Comparison of ENCODE assay signal across 16 cellular contexts in the genomic region with DNA sequence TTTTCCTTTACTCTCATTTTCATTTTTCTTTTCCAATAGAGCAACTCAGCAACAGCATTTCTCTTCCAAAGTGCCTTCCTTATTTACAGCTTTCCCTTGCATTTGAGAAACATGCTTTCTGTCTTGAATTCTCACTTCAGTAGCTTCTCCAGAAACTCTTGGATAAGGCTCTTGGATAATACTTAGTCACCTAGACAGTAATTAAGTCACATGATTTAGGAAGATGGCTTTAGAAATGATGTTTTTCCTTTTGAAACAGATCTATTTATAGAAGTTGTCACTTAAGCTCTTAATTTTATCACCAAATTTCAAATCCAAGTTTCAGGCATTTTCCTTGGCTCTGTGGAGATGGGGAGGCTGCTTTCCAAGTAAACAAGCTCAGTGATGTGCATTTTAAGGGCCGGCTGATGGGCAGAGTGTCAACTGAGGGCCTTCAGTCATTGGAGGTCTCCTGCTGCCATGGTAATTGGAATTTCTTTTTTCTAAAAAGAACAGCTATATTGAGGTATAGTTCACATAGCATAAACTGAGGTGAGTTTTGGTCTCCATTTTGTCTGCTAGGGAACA.
"Had no signal": no experiment of that assay in that cellular context is flagged by ENCODE, and none has a peak within 500 bp of the region (broad histone marks: within the 10 kb centered on the region; RNA-seq: fewer than 3 reads in every experiment).

No MANE protein-coding gene starts in this region.

- H3K4me3 Mint-ChIP-seq: natural killer cell treated with Interleukin-12 subunit alpha and Interleukin-12 subunit beta and Interleukin-15 and Interleukin-18, amount 100 ng/mL, for 72 hours; stimulated activated naive B cell treated with anti-CD40 and anti-IgM and Interleukin-4, amounts not matched to agents 10 μg/mL and 1 μg/mL and 100 μg/mL, for 72 hours; T-helper 2 cell treated with Interferon-gamma antibody and Interleukin-4, amounts not matched to agents 5 μg/mL and 100 μg/mL, for 36 hours had no signal

- H3K9me3 ChIP-seq: gastrocnemius medialis, sigmoid colon, suprapubic skin, upper lobe of left lung had no signal

- DNase-seq: activated effector memory CD4-positive, alpha-beta T cell treated with Interleukin-2 at 50 U/mL for 16 hours; activated T-cell treated with anti-CD3 and anti-CD28 coated beads, Interleukin-2, amount 50 U/mL, for 1 hour; gastrocnemius medialis; left cardiac atrium; mammary epithelial cell; sigmoid colon; stimulated activated CD4-positive, alpha-beta T cell treated with anti-CD3 and anti-CD28 coated beads, Interleukin-2, amount 100 ng/mL, for 24 hours; stimulated activated naive B cell treated with anti-CD40 and anti-IgM and Interleukin-4, amounts not matched to agents 10 μg/mL and 1 μg/mL and 100 μg/mL, for 72 hours; SW 1271; upper lobe of left lung had no signal

- H3K27me3 ChIP-seq: gastrocnemius medialis, hepatocyte, sigmoid colon, suprapubic skin, upper lobe of left lung had no signal

- H3K4me1 ChIP-seq: upper lobe of left lung had no signal

- H3K27me3 Mint-ChIP-seq: natural killer cell treated with Interleukin-12 subunit alpha and Interleukin-12 subunit beta and Interleukin-15 and Interleukin-18, amount 100 ng/mL, for 72 hours; stimulated activated naive B cell treated with anti-CD40 and anti-IgM and Interleukin-4, amounts not matched to agents 10 μg/mL and 1 μg/mL and 100 μg/mL, for 72 hours had no signal

- H3K27ac Mint-ChIP-seq: activated naive CD4-positive, alpha-beta T cell treated with anti-CD3 and anti-CD28 coated beads, Interleukin-2, amount 50 U/mL, for 72 hours; natural killer cell treated with Interleukin-12 subunit alpha and Interleukin-12 subunit beta and Interleukin-15 and Interleukin-18, amount 100 ng/mL, for 72 hours; stimulated activated naive B cell treated with anti-CD40 and anti-IgM and Interleukin-4, amounts not matched to agents 10 μg/mL and 1 μg/mL and 100 μg/mL, for 72 hours; T-helper 2 cell treated with Interferon-gamma antibody and Interleukin-4, amounts not matched to agents 5 μg/mL and 100 μg/mL, for 36 hours had no signal

- ATAC-seq: activated CD4-positive, CD25-positive, alpha-beta regulatory T cell treated with anti-CD3 and anti-CD28 coated beads, Interleukin-2, amount 50 U/mL, for 24 hours; activated naive CD4-positive, alpha-beta T cell treated with anti-CD3 and anti-CD28 coated beads, Interleukin-2, amount 50 U/mL, for 72 hours; gastrocnemius medialis; left cardiac atrium; natural killer cell treated with Interleukin-12 subunit alpha and Interleukin-12 subunit beta and Interleukin-15 and Interleukin-18, amount 100 ng/mL, for 72 hours; stimulated activated naive B cell treated with anti-CD40 and anti-IgM and Interleukin-4, amounts not matched to agents 10 μg/mL and 1 μg/mL and 100 μg/mL, for 72 hours had no signal

- H3K9me3 Mint-ChIP-seq: activated naive CD4-positive, alpha-beta T cell treated with anti-CD3 and anti-CD28 coated beads, Interleukin-2, amount 50 U/mL, for 72 hours; natural killer cell treated with Interleukin-12 subunit alpha and Interleukin-12 subunit beta and Interleukin-15 and Interleukin-18, amount 100 ng/mL, for 72 hours; stimulated activated naive B cell treated with anti-CD40 and anti-IgM and Interleukin-4, amounts not matched to agents 10 μg/mL and 1 μg/mL and 100 μg/mL, for 72 hours; T-helper 2 cell treated with Interferon-gamma antibody and Interleukin-4, amounts not matched to agents 5 μg/mL and 100 μg/mL, for 36 hours had no signal

- H3K4me3 ChIP-seq: gastrocnemius medialis, hepatocyte, sigmoid colon, suprapubic skin, upper lobe of left lung had no signal

- H3K27ac ChIP-seq: gastrocnemius medialis, hepatocyte, sigmoid colon, suprapubic skin, upper lobe of left lung had no signal

- H3K36me3 Mint-ChIP-seq: activated naive CD4-positive, alpha-beta T cell treated with anti-CD3 and anti-CD28 coated beads, Interleukin-2, amount 50 U/mL, for 72 hours; natural killer cell treated with Interleukin-12 subunit alpha and Interleukin-12 subunit beta and Interleukin-15 and Interleukin-18, amount 100 ng/mL, for 72 hours; stimulated activated naive B cell treated with anti-CD40 and anti-IgM and Interleukin-4, amounts not matched to agents 10 μg/mL and 1 μg/mL and 100 μg/mL, for 72 hours had no signal

- H3K4me1 Mint-ChIP-seq: stimulated activated naive B cell treated with anti-CD40 and anti-IgM and Interleukin-4, amounts not matched to agents 10 μg/mL and 1 μg/mL and 100 μg/mL, for 72 hours had no signal

- H3K36me3 ChIP-seq: gastrocnemius medialis, sigmoid colon, suprapubic skin, upper lobe of left lung had no signal
